ENCODE assay signal across 10 cellular contexts in genomic region chr10:60733826-60734225, GRCh38. TPM values are rescaled to one million over a fixed set of nuclear protein-coding genes. Genes with fewer than 3 reads are reported as not detected.
DNase-seq lines count a peak whose midpoint lies in the region; ATAC-seq and TF ChIP-seq lines count a peak whose summit lies in the region.
"Had no signal": no experiment of that assay in that cellular context is flagged by ENCODE, and none has a peak within 500 bp of the region (broad histone marks: within the 10 kb centered on the region; RNA-seq: fewer than 3 reads in every experiment).

No MANE protein-coding gene starts in this region.

- H3K27ac ChIP-seq in SU-DHL-6 (ENCODE audit: low read depth, low read length) (no peak overlapping the region), esophagus squamous epithelium (peak overlapping the region; percentile 29 to 96 (median 88)), trophoblast cell (ENCODE audit: low read depth, low read length) (no peak overlapping the region)

- TF ChIP-seq POLR2A in esophagus squamous epithelium (IDR thresholded peaks at IDR 0.05), result no peak
- no peak for TF ChIP-seq POLR2A in lower leg skin (IDR thresholded peaks at IDR 0.05)

- H3K27me3 Mint-ChIP-seq in Calu3 (ENCODE audit: unreplicated experiment), result no peaks in the 10 kb centered on the region

- H2BK5ac ChIP-seq in trophoblast cell (ENCODE audit: low read depth, low read length, poor library complexity), result no peak overlapping the region

- no peaks in the 10 kb centered on the region for H3K9me2 ChIP-seq in SU-DHL-6 (replicated peaks; ENCODE audit: insufficient read depth, low read length)

- H3K79me1 ChIP-seq in trophoblast cell (ENCODE audit: low read length), result peaks cover 5% of the 10 kb centered on the region

- no peak overlapping the region for H3K23ac ChIP-seq in trophoblast cell (ENCODE audit: low read length)

- no peaks in the 10 kb centered on the region for H3K9me3 Mint-ChIP-seq in Calu3 (ENCODE audit: low read depth, unreplicated experiment)

- no peak for DNase-seq in Calu3
- DNase-seq in esophagus squamous epithelium (lab: John Stamatoyannopoulos, UW), result no peak
- no peak for DNase-seq in trophoblast cell
- no peak for DNase-seq in activated gamma-delta T cell treated with Interleukin-2 at 50 U/mL for 16 hours
- no peak for DNase-seq in lower leg skin (ENCODE audit: low spot score in 2 of 2)
- DNase-seq: cerebellar nuclear complex, GDM1 had no signal

- no peak overlapping the region for H2BK120ac ChIP-seq in trophoblast cell (ENCODE audit: insufficient read depth, low read length, poor library complexity)

- peak overlapping the region; percentile 51 for H3K4me2 ChIP-seq in SU-DHL-6 (ENCODE audit: low read depth, low read length, poor library complexity, severe bottlenecking)
- H3K4me2 ChIP-seq in trophoblast cell (ENCODE audit: low read length), result peak overlapping the region; percentile 84

- WGBS in esophagus squamous epithelium, 2 donors, result 30 to 63% methylated on average over 10 of the region's 11 CpGs
- WGBS in trophoblast cell (ENCODE audit: extremely low coverage, insufficient coverage, insufficient read length), result no CpG with 5 or more reads among the region's 11 CpGs
- 50 to 56% methylated on average over 11 of the region's 11 CpGs for WGBS in lower leg skin, 2 donors

- no peak overlapping the region for H2AFZ ChIP-seq in SU-DHL-6 (ENCODE audit: low read depth, low read length, severe bottlenecking)
- H2AFZ ChIP-seq in trophoblast cell (ENCODE audit: insufficient read depth, low read length, poor library complexity), result no peak overlapping the region

- intact Hi-C loops in Calu3 (cut with micrococcal nuclease; ENCODE audit: unreplicated experiment) (loop anchor here (2.0 kb wide), 2 partner anchors 35 to 79 kb away; no protein-coding TSS in a partner anchor), esophagus squamous epithelium (cut with DNase I) (no loop called here), lower leg skin (cut with DNase I; ENCODE audit: low total_unique reads) (no loop called here)

- no peak for TF ChIP-seq CTCF in Calu3 (IDR thresholded peaks at IDR 0.05; ENCODE audit: unreplicated experiment)
- no peak for TF ChIP-seq CTCF in SU-DHL-6 (IDR thresholded peaks at IDR 0.05; ENCODE audit: insufficient read depth, low read length, poor library complexity, severe bottlenecking)
- no peak for TF ChIP-seq CTCF in esophagus squamous epithelium (IDR thresholded peaks at IDR 0.05)
- TF ChIP-seq CTCF in lower leg skin (IDR thresholded peaks at IDR 0.05), result no peak

- BruUV-seq in Calu3 (replicated peaks; lab: Mats Ljungman, UMichigan), result no TSS peak

- no peak overlapping the region for H2BK12ac ChIP-seq in trophoblast cell (ENCODE audit: low read length)

- H3K4me3 ChIP-seq in SU-DHL-6 (ENCODE audit: insufficient read depth, low read length, poor library complexity, severe bottlenecking) (no peak overlapping the region), esophagus squamous epithelium (peak overlapping the region; percentile 56 to 86 (median 78)), trophoblast cell (ENCODE audit: low read depth, low read length) (no peak overlapping the region), lower leg skin (ENCODE audit: low read depth, poor library complexity, severe bottlenecking) (no peak overlapping the region)

- H3F3A ChIP-seq in SU-DHL-6 (ENCODE audit: insufficient read depth), result no peaks in the 10 kb centered on the region

- no peaks in the 10 kb centered on the region for H3K36me3 ChIP-seq in SU-DHL-6 (ENCODE audit: low read length)
- H3K36me3 ChIP-seq in esophagus squamous epithelium, result no peaks in the 10 kb centered on the region
- H3K36me3 ChIP-seq in trophoblast cell (ENCODE audit: control insufficient read depth in 1 of 2, insufficient read depth in 2 of 2, low read length in 2 of 2), result no peaks in the 10 kb centered on the region

- H2AK5ac ChIP-seq in trophoblast cell (ENCODE audit: low read length), result no peak overlapping the region

- H4K20me1 ChIP-seq in SU-DHL-6 (ENCODE audit: low read depth, low read length), result no peaks in the 10 kb centered on the region

- no peak overlapping the region for H3K4ac ChIP-seq in trophoblast cell (ENCODE audit: low read depth, low read length)

- no peak overlapping the region for H4K91ac ChIP-seq in trophoblast cell (ENCODE audit: low read depth, low read length)

- no peaks in the 10 kb centered on the region for H3K9me3 ChIP-seq in SU-DHL-6 (ENCODE audit: insufficient read depth, low read length)
- no peaks in the 10 kb centered on the region for H3K9me3 ChIP-seq in esophagus squamous epithelium
- no peaks in the 10 kb centered on the region for H3K9me3 ChIP-seq in trophoblast cell (ENCODE audit: insufficient read depth, low read depth, low read length)

- H4K8ac ChIP-seq in trophoblast cell (ENCODE audit: low read depth, low read length), result peak overlapping the region; percentile 61

- H3K79me2 ChIP-seq in SU-DHL-6 (ENCODE audit: insufficient read depth, low read length) (no peaks in the 10 kb centered on the region), trophoblast cell (ENCODE audit: control insufficient read depth, insufficient read depth, low read length, poor library complexity) (peaks cover 2% of the 10 kb centered on the region)

- no peak overlapping the region for H3K18ac ChIP-seq in trophoblast cell (ENCODE audit: low read length)

- H3K14ac ChIP-seq in trophoblast cell (ENCODE audit: low read length), result no peak overlapping the region

- no peak overlapping the region for H3K9ac ChIP-seq in SU-DHL-6 (ENCODE audit: low read length)
- no peak overlapping the region for H3K9ac ChIP-seq in trophoblast cell (ENCODE audit: low read length)

- CTCF ChIA-PET in Calu3 (lab: Charles Lee), result interaction anchor here (1.6 to 1.8 kb wide), 2 partner anchors 34 to 44 kb away, joined by 5 to 6 read pairs; partner anchors contain the start of gene CDK1

- peaks cover 23% of the 10 kb centered on the region for H3K36me3 Mint-ChIP-seq in Calu3 (ENCODE audit: insufficient read depth, unreplicated experiment)

- peak overlapping the region; percentile 80 for H3K4me3 Mint-ChIP-seq in Calu3 (ENCODE audit: low read depth, unreplicated experiment)

- H3K4me1 ChIP-seq in esophagus squamous epithelium, result peaks cover 4 to 56% (median 6%) of the 10 kb centered on the region in 3 donors
- peaks cover 4 to 8% of the 10 kb centered on the region in 2 experiments for H3K4me1 ChIP-seq in trophoblast cell (ENCODE audit: control insufficient read depth in 1 of 2, insufficient read depth in 2 of 2, low read length in 2 of 2)

- no peak for ATAC-seq in HG02642 (IDR thresholded peaks at IDR 0.05; ENCODE audit: poor library complexity, unreplicated experiment)
- ATAC-seq in GM18873 (IDR thresholded peaks at IDR 0.05; ENCODE audit: low FRiP score, unreplicated experiment), result no peak

- H3K27ac Mint-ChIP-seq in Calu3 (ENCODE audit: unreplicated experiment), result no peak overlapping the region

- H4K12ac ChIP-seq in trophoblast cell (ENCODE audit: low read depth, low read length), result no peak overlapping the region

- no peaks in the 10 kb centered on the region for H3K27me3 ChIP-seq in SU-DHL-6 (ENCODE audit: low read length)
- H3K27me3 ChIP-seq in esophagus squamous epithelium, result peaks cover 0 to 30% (median 0%) of the 10 kb centered on the region in 4 donors
- H3K27me3 ChIP-seq in trophoblast cell (ENCODE audit: insufficient read depth, low read length), result no peaks in the 10 kb centered on the region

- H3K4me1 Mint-ChIP-seq in Calu3 (ENCODE audit: low read depth, unreplicated experiment), result peaks cover 19% of the 10 kb centered on the region

RNA-seq across cellular contexts. Expression of gene CDK1, which starts 44.5 kb away (rescaled TPM):
- total RNA-seq in Calu3 (2022), result 125 and 140 TPM in 2 replicates
- total RNA-seq in esophagus squamous epithelium, result 10 to 100 TPM; 10.2 to 50.4 (median 31.0) TPM
- polyA plus RNA-seq in trophoblast cell (2013), result 64.0 and 65.3 TPM in 2 replicates
- 1 to 10 TPM; 5.1 to 8.4 (median 6.5) TPM for total RNA-seq in lower leg skin

Comparison
In these comparisons a context has a peak if more than half of its experiments do, and no peak if none do; other contexts are left out.
1. H3K27ac ChIP-seq: peak in esophagus squamous epithelium (4 of 4); none in SU-DHL-6 (single experiment) and trophoblast cell (single experiment).
2. H3K4me3 ChIP-seq: peak in esophagus squamous epithelium (4 of 4); none in SU-DHL-6 (single experiment), trophoblast cell (single experiment) and lower leg skin (single experiment).